In genomic region chr1:22039594-22040347, GRCh38 we compare ENCODE assay signal across 8 cellular contexts. TPM values are rescaled to one million over a fixed set of nuclear protein-coding genes. Genes with fewer than 3 reads are reported as not detected.
A peak's percentile ranks its signal among the peaks of the same experiment; 100 is the strongest.
DNase-seq lines count a peak whose midpoint lies in the region; ATAC-seq and TF ChIP-seq lines count a peak whose summit lies in the region.

No MANE protein-coding gene starts in this region.

- peak overlapping the region; percentile 60 for H3K4me2 ChIP-seq in OCI-LY7 (ENCODE audit: low read length)

- H3K9me2 ChIP-seq in OCI-LY7 (ENCODE audit: insufficient read depth, low read length) = no peaks in the 10 kb centered on the region

- H2AFZ ChIP-seq in OCI-LY7 (ENCODE audit: low read length) = peak overlapping the region; percentile 73

- no peaks in the 10 kb centered on the region for H3K27me3 ChIP-seq in CD4-positive, CD25-positive, alpha-beta regulatory T cell (ENCODE audit: control insufficient read depth, insufficient read depth, low read length)

- peak; percentile 51 for TF ChIP-seq CTCF in OCI-LY7 (conservative IDR thresholded peaks at IDR 0.05; ENCODE audit: low read length)

- peak overlapping the region; percentile 68 to 86 (median 78) for H3K4me3 Mint-ChIP-seq in CD4-positive, CD25-positive, alpha-beta regulatory T cell
- peak overlapping the region; percentile 69 for H3K4me3 Mint-ChIP-seq in activated T-cell treated with anti-CD3 and anti-CD28 coated beads, Interleukin-2, amount 50 U/mL, for 24 hours

- DNase-seq in CD4-positive, CD25-positive, alpha-beta regulatory T cell = peak; percentile 85 to 99 (median 97)
- DNase-seq in OCI-LY7 (ENCODE audit: low spot score) (peak; percentile 92), germinal center (ENCODE audit: low spot score) (peak; percentile 71), HuH-7.5 (ENCODE audit: low spot score) (no peak)
- peak; percentile 80 for DNase-seq in activated T-cell treated with anti-CD3 and anti-CD28 coated beads, Interleukin-2, amount 50 U/mL, for 24 hours
- DNase-seq in stimulated activated CD4-positive, alpha-beta T cell treated with anti-CD3 and anti-CD28 coated beads, Interleukin-12 subunit alpha, Interleukin-12 subunit beta, amount 100 ng/mL, for 24 hours (ENCODE audit: low read depth in 2 of 2) = peak; percentile 64 to 78

- peaks cover 4% of the 10 kb centered on the region for H3K27me3 Mint-ChIP-seq in CD4-positive, CD25-positive, alpha-beta regulatory T cell
- H3K27me3 Mint-ChIP-seq in activated T-cell treated with anti-CD3 and anti-CD28 coated beads, Interleukin-2, amount 50 U/mL, for 24 hours = no peaks in the 10 kb centered on the region

- BruUV-seq in OCI-LY7 (replicated peaks; lab: Mats Ljungman, UMichigan) = no TSS peak

- peaks cover 22 to 66% (median 40%) of the 10 kb centered on the region in 4 donors for H3K4me1 Mint-ChIP-seq in CD4-positive, CD25-positive, alpha-beta regulatory T cell
- H3K4me1 Mint-ChIP-seq in activated T-cell treated with anti-CD3 and anti-CD28 coated beads, Interleukin-2, amount 50 U/mL, for 24 hours (ENCODE audit: low read depth) = peaks cover 54% of the 10 kb centered on the region

- intact Hi-C loops in OCI-LY7 (cut with micrococcal nuclease; ENCODE audit: unreplicated experiment) = loop anchor here (1.0 kb wide), 1 partner anchor 13 kb away; the partner anchor contains the start of gene CDC42

- H3K27ac ChIP-seq in CD4-positive, CD25-positive, alpha-beta regulatory T cell (ENCODE audit: insufficient read depth, low read length, poor library complexity, severe bottlenecking) = peak overlapping the region; percentile 97
- peak overlapping the region; percentile 77 for H3K27ac ChIP-seq in OCI-LY7 (ENCODE audit: low read depth, low read length, poor library complexity, severe bottlenecking)

- no peaks in the 10 kb centered on the region for H3K36me3 ChIP-seq in CD4-positive, CD25-positive, alpha-beta regulatory T cell (ENCODE audit: control insufficient read depth, insufficient read depth, low read length)
- no peaks in the 10 kb centered on the region for H3K36me3 ChIP-seq in OCI-LY7 (ENCODE audit: insufficient read depth, low read length)

- peak overlapping the region; percentile 80 for H3K4me3 ChIP-seq in CD4-positive, CD25-positive, alpha-beta regulatory T cell (ENCODE audit: low read depth, low read length)
- peak overlapping the region; percentile 34 for H3K4me3 ChIP-seq in OCI-LY7 (ENCODE audit: low read depth, low read length, poor library complexity, severe bottlenecking)

- CTCF ChIA-PET in OCI-LY7 (lab: Charles Lee; ENCODE audit: unreplicated experiment) = interaction anchor here (1.7 kb wide), 1 partner anchor 13 kb away, joined by 4 read pairs; the partner anchor contains the start of gene CDC42

- H3K79me2 ChIP-seq in OCI-LY7 (ENCODE audit: insufficient read depth, low read depth, low read length) = no peaks in the 10 kb centered on the region

- H3K9me3 ChIP-seq in CD4-positive, CD25-positive, alpha-beta regulatory T cell (ENCODE audit: control insufficient read depth in 2 of 2, low read length in 2 of 2) = no peaks in the 10 kb centered on the region
- no peaks in the 10 kb centered on the region for H3K9me3 ChIP-seq in OCI-LY7 (ENCODE audit: low read length)

- no peaks in the 10 kb centered on the region for H4K20me1 ChIP-seq in OCI-LY7 (ENCODE audit: insufficient read depth, low read length)

- peaks cover 4% of the 10 kb centered on the region for H3K36me3 Mint-ChIP-seq in CD4-positive, CD25-positive, alpha-beta regulatory T cell
- H3K36me3 Mint-ChIP-seq in activated T-cell treated with anti-CD3 and anti-CD28 coated beads, Interleukin-2, amount 50 U/mL, for 24 hours (ENCODE audit: low read depth) = no peaks in the 10 kb centered on the region

- POLR2A ChIA-PET in OCI-LY7 (lab: Charles Lee) = interaction anchor here (0.8 to 3.3 kb wide), 6 partner anchors 10 to 60 kb away, joined by 3 to 32 read pairs (median 8); partner anchors contain the start of gene CDC42

- H3K9me3 Mint-ChIP-seq in CD4-positive, CD25-positive, alpha-beta regulatory T cell = peaks cover 0 to 3% (median 0%) of the 10 kb centered on the region in 7 donors
- no peaks in the 10 kb centered on the region for H3K9me3 Mint-ChIP-seq in activated T-cell treated with anti-CD3 and anti-CD28 coated beads, Interleukin-2, amount 50 U/mL, for 24 hours

- ATAC-seq in CD4-positive, CD25-positive, alpha-beta regulatory T cell (ENCODE audit: low read depth in 2 of 2) = peak; percentile 97 to 98
- ATAC-seq in GM19324 (IDR thresholded peaks at IDR 0.05; ENCODE audit: low FRiP score, unreplicated experiment) = peak; percentile 95
- peak; percentile 94 for ATAC-seq in HG03378 (IDR thresholded peaks at IDR 0.05; ENCODE audit: unreplicated experiment)

- peaks cover 62% of the 10 kb centered on the region for H3K4me1 ChIP-seq in CD4-positive, CD25-positive, alpha-beta regulatory T cell (ENCODE audit: control insufficient read depth, insufficient read depth, low read length, poor library complexity, severe bottlenecking)
- peaks cover 59% of the 10 kb centered on the region for H3K4me1 ChIP-seq in OCI-LY7 (ENCODE audit: insufficient read depth, low read length, poor library complexity, severe bottlenecking)

- peak overlapping the region; percentile 89 to 99 (median 99) for H3K27ac Mint-ChIP-seq in CD4-positive, CD25-positive, alpha-beta regulatory T cell
- H3K27ac Mint-ChIP-seq in activated T-cell treated with anti-CD3 and anti-CD28 coated beads, Interleukin-2, amount 50 U/mL, for 24 hours = peak overlapping the region; percentile 94

RNA-seq across cellular contexts. Expression of gene CDC42, which starts 12.7 kb away (rescaled TPM):
- 376 TPM for total RNA-seq in CD4-positive, CD25-positive, alpha-beta regulatory T cell
- polyA plus RNA-seq in CD4-positive, CD25-positive, alpha-beta regulatory T cell = 100 to 1,000 TPM; 290 to 513 (median 434) TPM
- 109 and 120 TPM in 2 replicates for total RNA-seq in OCI-LY7 (2014; rRNA removed; shearing (Covaris generic))
- 157 and 163 TPM in 2 replicates for total RNA-seq in OCI-LY7 (2022)

RNA-seq across cellular contexts. Expression of gene CELA3A, which starts 38.3 kb away (rescaled TPM):
- total RNA-seq in CD4-positive, CD25-positive, alpha-beta regulatory T cell = not detected
- not detected for polyA plus RNA-seq in CD4-positive, CD25-positive, alpha-beta regulatory T cell
- not detected in 2 replicates for total RNA-seq in OCI-LY7 (2014; rRNA removed; shearing (Covaris generic))
- total RNA-seq in OCI-LY7 (2022) = not detected in 2 replicates
